19 cellular contexts compared by ENCODE assay signal in the genomic region with DNA sequence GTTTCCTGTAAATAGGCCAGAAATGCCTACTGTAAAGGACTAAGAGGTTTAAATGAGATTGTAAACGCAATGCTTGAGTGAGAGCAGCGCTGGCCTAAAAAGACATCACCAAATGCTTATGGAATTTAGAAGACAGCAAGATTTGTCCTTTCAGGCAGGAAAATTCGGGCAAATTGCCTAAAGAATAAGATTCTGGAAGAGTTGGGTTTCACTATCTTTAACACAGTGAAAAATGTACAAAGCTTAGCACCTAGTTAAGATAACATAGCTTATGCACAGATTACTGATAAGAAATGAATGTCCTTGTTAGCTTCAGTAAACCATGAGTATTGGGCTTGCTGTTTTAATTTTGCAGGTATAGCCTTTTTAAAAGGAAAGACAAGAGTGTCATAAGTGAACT. TPM values are rescaled to one million over a fixed set of nuclear protein-coding genes. Genes with fewer than 3 reads are reported as not detected.
DNase-seq lines count a peak whose midpoint lies in the region; ATAC-seq, FAIRE-seq and TF ChIP-seq lines count a peak whose summit lies in the region.
"Had no signal": no experiment of that assay in that cellular context is flagged by ENCODE, and none has a peak within 500 bp of the region (broad histone marks: within the 10 kb centered on the region; RNA-seq: fewer than 3 reads in every experiment).

No MANE protein-coding gene starts in this region.

- FAIRE-seq in H54 (lab: Jason Lieb, UNC): peak; percentile 36
- no peak for FAIRE-seq in D721Med (lab: Jason Lieb, UNC)
- FAIRE-seq: H1, HepG2 had no signal

- DNase-seq in H54 (ENCODE audit: insufficient read length, low spot score): no peak
- DNase-seq in OCI-LY7 (ENCODE audit: low spot score): no peak
- peak; percentile 52 for DNase-seq in fibroblast of villous mesenchyme (ENCODE audit: low read depth)
- DNase-seq in neural crest cell (ENCODE audit: low read depth, low spot score): no peak
- no peak for DNase-seq in D721Med (ENCODE audit: insufficient read length, low spot score)
- no peak for DNase-seq in COR-L47 (lab: John Stamatoyannopoulos, UW)
- DNase-seq: Caco-2; CD8-positive, alpha-beta memory T cell; DMS153; DMS79; GDM1; KBM-7 had no signal

- H3K79me2 ChIP-seq in OCI-LY7 (ENCODE audit: insufficient read depth, low read depth, low read length): peaks cover 92% of the 10 kb centered on the region

- no peaks in the 10 kb centered on the region for H3K36me3 Mint-ChIP-seq in neural crest cell (ENCODE audit: low read depth)
- H3K36me3 Mint-ChIP-seq: IgD-negative memory B cell had no signal

- peaks cover 13% of the 10 kb centered on the region for H3K4me1 Mint-ChIP-seq in neural crest cell

- intact Hi-C loops in OCI-LY7 (cut with micrococcal nuclease; ENCODE audit: unreplicated experiment): no loop called here

- TF ChIP-seq POLR2A in H54 (IDR thresholded peaks at IDR 0.05; ENCODE audit: low read depth, low read length): no peak

- no peak overlapping the region for H3K27ac ChIP-seq in OCI-LY7 (ENCODE audit: low read depth, low read length, poor library complexity, severe bottlenecking)

- TF ChIP-seq CTCF in OCI-LY7 (conservative IDR thresholded peaks at IDR 0.05; ENCODE audit: low read length): no peak
- TF ChIP-seq CTCF in fibroblast of villous mesenchyme (IDR thresholded peaks at IDR 0.05; ENCODE audit: insufficient read depth, low read depth, low read length): no peak
- TF ChIP-seq CTCF in neural crest cell (conservative IDR thresholded peaks at IDR 0.05): no peak
- no peak for TF ChIP-seq CTCF in D721Med (IDR thresholded peaks at IDR 0.05; ENCODE audit: insufficient read depth, missing control alignments)

- H3K4me3 Mint-ChIP-seq in neural crest cell: peak overlapping the region; percentile 41
- H3K4me3 Mint-ChIP-seq: B cell; CD8-positive, alpha-beta memory T cell; IgD-negative memory B cell had no signal

- peaks cover 32% of the 10 kb centered on the region for H3K4me1 ChIP-seq in OCI-LY7 (ENCODE audit: insufficient read depth, low read length, poor library complexity, severe bottlenecking)

- CTCF ChIA-PET in OCI-LY7 (lab: Charles Lee; ENCODE audit: unreplicated experiment): no interaction called here

- peaks cover 17% of the 10 kb centered on the region; the same call in 1 of the 2 replicates for H4K20me1 ChIP-seq in OCI-LY7 (ENCODE audit: insufficient read depth, low read length)

- no peaks in the 10 kb centered on the region for H3K27me3 Mint-ChIP-seq in neural crest cell (ENCODE audit: low read depth)
- H3K27me3 Mint-ChIP-seq: B cell; CD8-positive, alpha-beta memory T cell; IgD-negative memory B cell had no signal

- no peak overlapping the region for H2AFZ ChIP-seq in OCI-LY7 (ENCODE audit: low read length)

- H3K36me3 ChIP-seq in OCI-LY7 (ENCODE audit: insufficient read depth, low read length): peaks cover 63% of the 10 kb centered on the region

- H3K4me3 ChIP-seq in OCI-LY7 (ENCODE audit: low read depth, low read length, poor library complexity, severe bottlenecking) (no peak overlapping the region), fibroblast of villous mesenchyme (ENCODE audit: low read depth, low read length) (no peak overlapping the region)
- H3K4me3 ChIP-seq: HAP-1 had no signal

- POLR2A ChIA-PET in OCI-LY7 (lab: Charles Lee): no interaction called here

- no TSS peak for BruUV-seq in OCI-LY7 (replicated peaks; lab: Mats Ljungman, UMichigan)

- no peaks in the 10 kb centered on the region for H3K9me3 ChIP-seq in OCI-LY7 (ENCODE audit: low read length)
- H3K9me3 ChIP-seq: Caco-2, HAP-1 had no signal

- no peak overlapping the region for H3K27ac Mint-ChIP-seq in neural crest cell (ENCODE audit: unreplicated experiment)
- H3K27ac Mint-ChIP-seq: B cell, IgD-negative memory B cell had no signal

- no peaks in the 10 kb centered on the region for H3K9me3 Mint-ChIP-seq in neural crest cell
- H3K9me3 Mint-ChIP-seq: CD8-positive, alpha-beta memory T cell; IgD-negative memory B cell had no signal

- 0 out of 2 replicates have a peak overlapping the region, but pooled peaks have one; percentile 9 for H3K4me2 ChIP-seq in OCI-LY7 (ENCODE audit: low read length)

- no peaks in the 10 kb centered on the region for H3K9me2 ChIP-seq in OCI-LY7 (ENCODE audit: insufficient read depth, low read length)

- ATAC-seq in HG02642 (IDR thresholded peaks at IDR 0.05; ENCODE audit: poor library complexity, unreplicated experiment) (no peak), HG02759 (IDR thresholded peaks at IDR 0.05; ENCODE audit: unreplicated experiment) (no peak)
- ATAC-seq: HepG2 had no signal

RNA-seq across cellular contexts. Expression of a gene that starts 4.7 kb away (rescaled TPM):
- total RNA-seq in OCI-LY7 (2014; rRNA removed; shearing (Covaris generic)): 25.5 and 39.9 TPM in 2 replicates
- total RNA-seq in OCI-LY7 (2022): 47.3 and 58.0 TPM in 2 replicates
- total RNA-seq in fibroblast of villous mesenchyme: 20.6 and 25.9 TPM in 2 replicates
- total RNA-seq in neural crest cell: 19.9 and 20.2 TPM in 2 replicates

RNA-seq across cellular contexts. Expression of a gene that starts 4.9 kb away (rescaled TPM):
- 3.9 and 4.7 TPM in 2 replicates for total RNA-seq in OCI-LY7 (2014; rRNA removed; shearing (Covaris generic))
- total RNA-seq in OCI-LY7 (2022) (12.4 and 16.7 TPM in 2 replicates), fibroblast of villous mesenchyme (34.5 and 41.5 TPM in 2 replicates), neural crest cell (30.0 and 30.8 TPM in 2 replicates)

RNA-seq across cellular contexts. Expression of a gene that starts 59.0 kb away (rescaled TPM):
- 29.9 and 42.5 TPM in 2 replicates for total RNA-seq in OCI-LY7 (2014; rRNA removed; shearing (Covaris generic))
- 39.7 and 39.9 TPM in 2 replicates for total RNA-seq in OCI-LY7 (2022)
- 35.8 and 61.3 TPM in 2 replicates for total RNA-seq in fibroblast of villous mesenchyme
- 35.3 and 37.1 TPM in 2 replicates for total RNA-seq in neural crest cell

RNA-seq across cellular contexts. Expression of a gene that starts 59.1 kb away (rescaled TPM):
- 27.4 and 27.8 TPM in 2 replicates for total RNA-seq in OCI-LY7 (2014; rRNA removed; shearing (Covaris generic))
- total RNA-seq in OCI-LY7 (2022) (35.8 and 39.9 TPM in 2 replicates), fibroblast of villous mesenchyme (21.3 and 36.3 TPM in 2 replicates), neural crest cell (46.3 and 46.4 TPM in 2 replicates)
